36 cellular contexts compared by ENCODE assay signal in the genomic region with DNA sequence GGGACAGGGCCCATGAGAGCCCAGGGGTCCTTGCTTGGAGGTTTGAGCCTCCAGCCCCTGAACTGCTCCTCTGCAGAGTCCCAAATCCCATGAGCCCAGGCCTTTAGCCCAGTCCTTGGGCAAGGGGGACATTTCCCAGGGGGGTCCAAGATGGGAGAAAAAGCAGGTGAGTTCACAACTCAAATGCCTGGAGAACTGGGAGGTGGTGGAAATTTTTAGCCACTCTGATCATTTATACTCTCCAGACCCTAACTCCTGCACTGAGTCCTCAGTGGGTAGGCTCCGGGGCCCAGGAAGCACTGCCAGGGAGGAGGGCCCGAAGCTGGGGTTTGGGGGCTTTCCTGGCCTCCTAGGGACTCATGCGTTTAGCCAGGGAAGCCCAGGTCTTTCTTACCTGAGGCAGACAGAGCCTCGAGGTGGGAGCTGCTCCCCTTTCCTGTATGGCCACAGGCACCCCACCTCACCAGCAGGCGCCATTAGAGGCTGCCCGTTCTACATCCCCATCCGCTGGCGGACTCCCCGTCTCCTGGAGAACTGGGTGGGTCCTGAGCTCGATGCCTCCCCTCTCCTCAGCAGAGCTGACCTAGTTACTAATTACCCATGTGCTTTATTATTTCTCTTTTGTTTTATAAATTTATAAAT. TPM values are rescaled to one million over a fixed set of nuclear protein-coding genes. Genes with fewer than 3 reads are reported as not detected.
DNase-seq lines count a peak whose midpoint lies in the region; ATAC-seq and TF ChIP-seq lines count a peak whose summit lies in the region.
"Had no signal": no experiment of that assay in that cellular context is flagged by ENCODE, and none has a peak within 500 bp of the region (broad histone marks: within the 10 kb centered on the region; RNA-seq: fewer than 3 reads in every experiment).

No MANE protein-coding gene starts in this region.

- H2BK15ac ChIP-seq in neuronal stem cell (ENCODE audit: low read length) = peak overlapping the region; percentile 75

- ATAC-seq in HG03196 (IDR thresholded peaks at IDR 0.05; ENCODE audit: unreplicated experiment) (no peak), GM21381 (IDR thresholded peaks at IDR 0.05; ENCODE audit: unreplicated experiment) (no peak)
- no peak for ATAC-seq in stimulated activated naive CD8-positive, alpha-beta T cell treated with anti-CD3 and anti-CD28 coated beads, Interleukin-15, Interleukin-2, amounts not matched to agents 100 U/mL and 50 U/mL, for 24 hours
- ATAC-seq: activated naive CD4-positive, alpha-beta T cell treated with anti-CD3 and anti-CD28 coated beads, Interleukin-2, amount 50 U/mL, for 72 hours; naive thymus-derived CD8-positive, alpha-beta T cell; stimulated activated naive B cell treated with anti-CD40 and anti-IgM and Interleukin-4, amounts not matched to agents 10 μg/mL and 1 μg/mL and 100 μg/mL, for 72 hours; T-cell had no signal

- no peak overlapping the region for H4K91ac ChIP-seq in neuronal stem cell (ENCODE audit: low read depth, low read length, poor library complexity)

- peak overlapping the region; percentile 56 for H2AK5ac ChIP-seq in neuronal stem cell (ENCODE audit: low read depth, low read length)

- DNase-seq in kidney epithelial cell (ENCODE audit: low read depth) (no peak), neuronal stem cell (ENCODE audit: low spot score) (no peak), medulla oblongata (ENCODE audit: extremely low spot score) (no peak)
- DNase-seq in stimulated activated naive CD8-positive, alpha-beta T cell treated with anti-CD3 and anti-CD28 coated beads, Interleukin-15, Interleukin-2, amounts not matched to agents 100 U/mL and 50 U/mL, for 24 hours = no peak
- DNase-seq: activated CD4-positive, alpha-beta T cell treated with anti-CD3 and anti-CD28 coated beads, Interleukin-2, amount 10 ng/mL, durations not matched to agents 24 days and 14 days; activated CD8-positive, alpha-beta memory T cell treated with anti-CD3 and anti-CD28 coated beads for 24 hours; activated effector memory CD4-positive, alpha-beta T cell treated with Interleukin-2 at 50 U/mL for 16 hours; activated T-cell treated with anti-CD3 and anti-CD28 coated beads, Interleukin-2, amount 50 U/mL, for 1 hour; AML-193; amygdala; CD4-positive, CD25-positive, alpha-beta regulatory T cell; dorsolateral prefrontal cortex; hypothalamus; IMR-90; left ventricle myocardium inferior; naive thymus-derived CD8-positive, alpha-beta T cell; NCI-H1048; NCI-H1694; NCI-H510A; occipital lobe; stimulated activated naive B cell treated with anti-CD40 and anti-IgM and Interleukin-4, amounts not matched to agents 10 μg/mL and 1 μg/mL and 100 μg/mL, for 72 hours; T-cell had no signal

- H3K23ac ChIP-seq in neuronal stem cell (ENCODE audit: low read depth, low read length, poor library complexity) = no peak overlapping the region

- no CpG with 5 or more reads among the region's 10 CpGs for WGBS in neuronal stem cell (ENCODE audit: extremely low coverage in 2 of 2, insufficient read length in 2 of 2, insufficient replicate concordance in 1 of 2), 2 donors

- H3K4ac ChIP-seq in neuronal stem cell (ENCODE audit: low read length) = no peak overlapping the region

- H2BK5ac ChIP-seq in neuronal stem cell (ENCODE audit: low read length) = peak overlapping the region; percentile 35

- H3K27ac ChIP-seq in 22Rv1 (peak overlapping the region; percentile 93), VCaP (peak overlapping the region; percentile 87), neuronal stem cell (replicated peaks; ENCODE audit: low read length) (no peak overlapping the region)
- H3K27ac ChIP-seq: dorsolateral prefrontal cortex, left ventricle myocardium inferior, suprapubic skin had no signal

- H3K79me1 ChIP-seq in neuronal stem cell (ENCODE audit: low read depth, low read length) = no peaks in the 10 kb centered on the region

- H2BK120ac ChIP-seq in neuronal stem cell (ENCODE audit: low read depth, low read length) = no peak overlapping the region

- no peaks in the 10 kb centered on the region for H3K9me3 ChIP-seq in neuronal stem cell (replicated peaks in 1 of 2; ENCODE audit: control insufficient read depth in 2 of 2, insufficient read depth in 1 of 2, low read depth in 1 of 2, low read length in 2 of 2)
- H3K9me3 ChIP-seq: left ventricle myocardium inferior, suprapubic skin had no signal

- H3K36me3 ChIP-seq in kidney epithelial cell (ENCODE audit: control insufficient read depth, insufficient read depth, low read length) = no peaks in the 10 kb centered on the region
- no peaks in the 10 kb centered on the region for H3K36me3 ChIP-seq in neuronal stem cell (replicated peaks in 1 of 2; ENCODE audit: control insufficient read depth in 2 of 2, insufficient read depth in 2 of 2, low read length in 2 of 2)
- H3K36me3 ChIP-seq: left ventricle myocardium inferior, suprapubic skin had no signal

- H2BK12ac ChIP-seq in neuronal stem cell (ENCODE audit: low read length) = no peak overlapping the region

- peaks cover 1 to 14% of the 10 kb centered on the region in 2 donors for H3K4me1 ChIP-seq in neuronal stem cell (ENCODE audit: control insufficient read depth in 2 of 2, insufficient read depth in 1 of 2, low read depth in 1 of 2, low read length in 2 of 2)
- H3K4me1 ChIP-seq: left ventricle myocardium inferior, suprapubic skin had no signal

- no peak overlapping the region for H3K18ac ChIP-seq in neuronal stem cell (ENCODE audit: low read length)

- H3K27me3 ChIP-seq in kidney epithelial cell (ENCODE audit: control insufficient read depth, insufficient read depth, low read length) = no peaks in the 10 kb centered on the region
- no peaks in the 10 kb centered on the region for H3K27me3 ChIP-seq in neuronal stem cell (ENCODE audit: control insufficient read depth in 3 of 3, insufficient read depth in 3 of 3, low read depth in 1 of 3, low read length in 3 of 3)
- H3K27me3 ChIP-seq: dorsolateral prefrontal cortex, suprapubic skin had no signal

- no peak overlapping the region for H3K14ac ChIP-seq in neuronal stem cell (ENCODE audit: low read length)

- no peak for TF ChIP-seq CTCF in 22Rv1 (IDR thresholded peaks at IDR 0.05)
- TF ChIP-seq CTCF in VCaP (conservative IDR thresholded peaks at IDR 0.05) = no peak
- TF ChIP-seq CTCF in kidney epithelial cell (IDR thresholded peaks at IDR 0.05; ENCODE audit: insufficient read depth, low read length, poor library complexity, severe bottlenecking) = no peak

- no peak overlapping the region for H3K9ac ChIP-seq in neuronal stem cell (ENCODE audit: low read depth, low read length, poor library complexity)

- no peak overlapping the region for H2AFZ ChIP-seq in neuronal stem cell (ENCODE audit: low read length)

- no peak overlapping the region for H4K8ac ChIP-seq in neuronal stem cell (ENCODE audit: low read depth, low read length)

- peak overlapping the region; percentile 19 for H3K4me3 ChIP-seq in kidney epithelial cell (ENCODE audit: low read depth, low read length)
- H3K4me3 ChIP-seq in neuronal stem cell (ENCODE audit: low read length in 2 of 2) = no peak overlapping the region
- H3K4me3 ChIP-seq: dorsolateral prefrontal cortex, left ventricle myocardium inferior, suprapubic skin had no signal

- H3K4me2 ChIP-seq in neuronal stem cell (ENCODE audit: insufficient read depth, low read length, poor library complexity, severe bottlenecking) = no peak overlapping the region

RNA-seq across cellular contexts. Expression of gene HNF1A, which starts 1.0 kb away (rescaled TPM):
- 0.25 and 0.89 TPM in 2 replicates for total RNA-seq in kidney epithelial cell
- polyA plus RNA-seq in neuronal stem cell (2013, experiment 1 of 2) = not detected
- not detected for polyA plus RNA-seq in neuronal stem cell (2013, experiment 2 of 2)
- total RNA-seq: A172; activated CD4-positive, alpha-beta T cell treated with anti-CD3 and anti-CD28 coated beads, Interleukin-2, amount 10 ng/mL, durations not matched to agents 24 days and 14 days; activated naive CD4-positive, alpha-beta T cell treated with anti-CD3 and anti-CD28 coated beads, Interleukin-2, amount 50 U/mL, for 72 hours; CD4-positive, CD25-positive, alpha-beta regulatory T cell; cerebellum; dorsolateral prefrontal cortex; endothelial cell of umbilical vein; H7; left ventricle myocardium inferior; mesenteric fat pad; naive thymus-derived CD8-positive, alpha-beta T cell; occipital lobe; OCI-LY7; SK-MEL-5; T-cell; urinary bladder had no signal
- polyA plus RNA-seq: CD4-positive, CD25-positive, alpha-beta regulatory T cell; endothelial cell of umbilical vein; IMR-90; naive thymus-derived CD8-positive, alpha-beta T cell had no signal

RNA-seq across cellular contexts. Expression of gene C12orf43, which starts 36.9 kb away (rescaled TPM):
- 16.5 and 19.9 TPM in 2 replicates for total RNA-seq in kidney epithelial cell
- 15.4 TPM for polyA plus RNA-seq in neuronal stem cell (2013, experiment 1 of 2)
- 16.6 TPM for polyA plus RNA-seq in neuronal stem cell (2013, experiment 2 of 2)

RNA-seq across cellular contexts. Expression of gene OASL, which starts 59.7 kb away (rescaled TPM):
- total RNA-seq in kidney epithelial cell = 0.58 and 1.4 TPM in 2 replicates
- not detected for polyA plus RNA-seq in neuronal stem cell (2013, experiment 1 of 2)
- not detected for polyA plus RNA-seq in neuronal stem cell (2013, experiment 2 of 2)
- total RNA-seq: H7 had no signal
